In the genomic region with DNA sequence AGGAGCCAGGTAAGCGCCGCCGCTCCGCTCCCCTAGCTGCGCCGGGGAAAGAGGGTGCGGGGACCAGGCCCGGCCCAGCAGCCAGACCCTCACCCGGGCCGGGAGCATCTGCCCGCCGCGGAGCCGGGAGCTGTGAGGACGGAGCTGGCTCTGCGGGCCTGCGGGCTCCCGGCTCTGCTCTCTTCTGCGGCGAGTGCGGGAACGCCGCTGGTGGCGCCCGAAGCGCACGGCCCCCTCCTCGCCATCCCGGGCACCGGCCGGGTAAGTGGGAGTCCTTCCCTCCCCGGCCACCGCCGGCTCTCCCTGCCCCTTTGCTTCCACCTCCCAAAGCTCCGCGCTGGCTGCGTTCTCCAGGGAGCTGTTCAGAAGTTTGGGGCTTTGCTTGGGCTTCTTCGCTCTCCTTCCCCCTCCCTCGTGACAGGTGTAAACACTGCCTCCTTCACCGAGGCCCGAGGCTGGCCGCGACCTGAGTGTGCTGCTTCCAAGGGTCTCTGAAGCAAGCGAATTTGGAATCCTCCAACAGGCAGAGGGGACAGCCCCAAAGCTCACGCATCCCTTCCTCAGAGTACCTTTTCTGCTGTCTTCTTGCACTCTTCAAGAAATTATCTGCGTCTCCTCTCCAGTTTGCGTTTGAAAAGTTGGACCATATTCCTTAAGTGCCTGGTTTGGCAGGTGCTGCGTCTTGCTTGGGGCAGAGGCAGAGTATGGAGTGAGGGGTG, we compare ENCODE assay signal across 1 cellular context.
A peak's percentile ranks its signal among the peaks of the same experiment; 100 is the strongest.
TF ChIP-seq lines count a peak whose summit lies in the region.

No MANE protein-coding gene starts in this region.

TF ChIP-seq in K562, 482 proteins besides CTCF, POLR2A, EP300 and RAD21 (continued from another document):
- TF ChIP-seq HNRNPLL (IDR thresholded peaks at IDR 0.05; ENCODE audit: low read depth, low read length, poor library complexity, severe bottlenecking) (peak; percentile 97), PHF21A (IDR thresholded peaks at IDR 0.05; ENCODE audit: borderline replicate concordance, low read depth) (no peak), TCFL5 (CRISPR knock-in tag; conservative IDR thresholded peaks at IDR 0.05) (no peak), ZBTB17 (CRISPR knock-in tag; IDR thresholded peaks at IDR 0.05) (no peak), TGIF2 (CRISPR knock-in tag; IDR thresholded peaks at IDR 0.05) (0 out of 2 replicates have a peak, but pooled peaks have one; percentile 18), CBX8 (IDR thresholded peaks at IDR 0.05; ENCODE audit: borderline replicate concordance, extremely low read depth, low read depth, low read length, poor library complexity, severe bottlenecking) (no peak), SMAD3 (CRISPR knock-in tag; conservative IDR thresholded peaks at IDR 0.05) (no peak), ID3 (CRISPR knock-in tag; IDR thresholded peaks at IDR 0.05) (no peak), ID3 (tag; IDR thresholded peaks at IDR 0.05) (no peak), FIP1L1 (IDR thresholded peaks at IDR 0.05; ENCODE audit: low read depth, low read length, poor library complexity, severe bottlenecking) (no peak), POLR2G (IDR thresholded peaks at IDR 0.05; ENCODE audit: low read depth, low read length) (no peak; the same call in 1 of the 2 replicates), IRF1 (CRISPR knock-in tag; IDR thresholded peaks at IDR 0.05; ENCODE audit: borderline replicate concordance) (no peak), HDAC1 (IDR thresholded peaks at IDR 0.05) (peak in 1 of 2 experiments; percentile 54; a peak in 1 of 4 replicates), NCOA2 (IDR thresholded peaks at IDR 0.05; ENCODE audit: partially characterized antibody in 2 of 2) (no peak), CHCHD3 (CRISPR knock-in tag; IDR thresholded peaks at IDR 0.05) (no peak), NR3C1 (CRISPR knock-in tag; IDR thresholded peaks at IDR 0.05) (0 out of 2 replicates have a peak, but pooled peaks have one; percentile 30), NFXL1 (CRISPR knock-in tag; IDR thresholded peaks at IDR 0.05) (no peak), TEAD1 (CRISPR knock-in tag; IDR thresholded peaks at IDR 0.05) (peak in 1 of 2 experiments; percentile 52; a peak in 2 of 4 replicates)
- TF ChIP-seq, protein P1, sequence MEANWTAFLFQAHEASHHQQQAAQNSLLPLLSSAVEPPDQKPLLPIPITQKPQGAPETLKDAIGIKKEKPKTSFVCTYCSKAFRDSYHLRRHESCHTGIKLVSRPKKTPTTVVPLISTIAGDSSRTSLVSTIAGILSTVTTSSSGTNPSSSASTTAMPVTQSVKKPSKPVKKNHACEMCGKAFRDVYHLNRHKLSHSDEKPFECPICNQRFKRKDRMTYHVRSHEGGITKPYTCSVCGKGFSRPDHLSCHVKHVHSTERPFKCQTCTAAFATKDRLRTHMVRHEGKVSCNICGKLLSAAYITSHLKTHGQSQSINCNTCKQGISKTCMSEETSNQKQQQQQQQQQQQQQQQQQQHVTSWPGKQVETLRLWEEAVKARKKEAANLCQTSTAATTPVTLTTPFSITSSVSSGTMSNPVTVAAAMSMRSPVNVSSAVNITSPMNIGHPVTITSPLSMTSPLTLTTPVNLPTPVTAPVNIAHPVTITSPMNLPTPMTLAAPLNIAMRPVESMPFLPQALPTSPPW (CRISPR knock-in tag; IDR thresholded peaks at IDR 0.05) = no peak
- TF ChIP-seq, protein P2, sequence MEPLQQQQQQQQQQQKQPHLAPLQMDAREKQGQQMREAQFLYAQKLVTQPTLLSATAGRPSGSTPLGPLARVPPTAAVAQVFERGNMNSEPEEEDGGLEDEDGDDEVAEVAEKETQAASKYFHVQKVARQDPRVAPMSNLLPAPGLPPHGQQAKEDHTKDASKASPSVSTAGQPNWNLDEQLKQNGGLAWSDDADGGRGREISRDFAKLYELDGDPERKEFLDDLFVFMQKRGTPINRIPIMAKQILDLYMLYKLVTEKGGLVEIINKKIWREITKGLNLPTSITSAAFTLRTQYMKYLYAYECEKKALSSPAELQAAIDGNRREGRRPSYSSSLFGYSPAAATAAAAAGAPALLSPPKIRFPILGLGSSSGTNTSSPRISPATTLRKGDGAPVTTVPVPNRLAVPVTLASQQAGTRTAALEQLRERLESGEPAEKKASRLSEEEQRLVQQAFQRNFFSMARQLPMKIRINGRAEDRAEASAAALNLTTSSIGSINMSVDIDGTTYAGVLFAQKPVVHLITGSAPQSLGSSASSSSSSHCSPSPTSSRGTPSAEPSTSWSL (CRISPR knock-in tag; IDR thresholded peaks at IDR 0.05; ENCODE audit: borderline replicate concordance) = no peak
